Comparison of ENCODE assay signal across 25 cellular contexts in genomic region chr7:42618649-42619315, GRCh38.
"Had no signal": no experiment of that assay in that cellular context is flagged by ENCODE, and none has a peak within 500 bp of the region (broad histone marks: within the 10 kb centered on the region; RNA-seq: fewer than 3 reads in every experiment).

No MANE protein-coding gene starts in this region.

- H3K4me3 ChIP-seq: ascending aorta, hepatocyte, lung, sigmoid colon, testis, upper lobe of left lung had no signal

- H3K4me1 ChIP-seq: foreskin keratinocyte, testis, upper lobe of left lung had no signal

- H3K9me3 ChIP-seq: ascending aorta, sigmoid colon, testis, upper lobe of left lung had no signal

- H3K9me3 Mint-ChIP-seq: activated CD4-positive, alpha-beta T cell treated with anti-CD3 and anti-CD28 coated beads, Interleukin-2, amount 10 ng/mL, durations not matched to agents 7 days and 5 days; activated naive CD4-positive, alpha-beta T cell treated with anti-CD3 and anti-CD28 coated beads, Interleukin-2, amount 10 ng/mL, durations not matched to agents 7 days and 5 days; activated T-cell treated with anti-CD3 and anti-CD28 coated beads, Interleukin-2, amount 50 U/mL, for 24 hours; nephron progenitor cell had no signal

- H3K27ac ChIP-seq: ascending aorta, foreskin keratinocyte, testis, upper lobe of left lung had no signal

- H3K36me3 Mint-ChIP-seq: activated naive CD4-positive, alpha-beta T cell treated with anti-CD3 and anti-CD28 coated beads, Interleukin-2, amount 10 ng/mL, durations not matched to agents 7 days and 5 days; stimulated activated effector memory CD8-positive, alpha-beta T cell treated with anti-CD3 and anti-CD28 coated beads, Interleukin-12 subunit alpha, Interleukin-12 subunit beta, amount 100 ng/mL, for 72 hours had no signal

- H3K36me3 ChIP-seq: ascending aorta, sigmoid colon, upper lobe of left lung had no signal

- FAIRE-seq: endothelial cell of umbilical vein had no signal

- H3K4me1 Mint-ChIP-seq: activated CD4-positive, alpha-beta T cell treated with anti-CD3 and anti-CD28 coated beads, Interleukin-2, amount 10 ng/mL, durations not matched to agents 7 days and 5 days; activated naive CD4-positive, alpha-beta T cell treated with anti-CD3 and anti-CD28 coated beads, Interleukin-2, amount 10 ng/mL, durations not matched to agents 7 days and 5 days; stimulated activated effector memory CD8-positive, alpha-beta T cell treated with anti-CD3 and anti-CD28 coated beads, Interleukin-12 subunit alpha, Interleukin-12 subunit beta, amount 100 ng/mL, for 72 hours had no signal

- H3K27me3 ChIP-seq: ascending aorta, hepatocyte, sigmoid colon, testis, upper lobe of left lung had no signal

- H3K4me3 Mint-ChIP-seq: activated CD4-positive, alpha-beta T cell treated with anti-CD3 and anti-CD28 coated beads, Interleukin-2, amount 10 ng/mL, durations not matched to agents 7 days and 5 days; activated CD8-positive, alpha-beta T cell treated with anti-CD3 and anti-CD28 coated beads, Interleukin-2, amount 10 ng/mL, durations not matched to agents 7 days and 5 days; activated naive CD4-positive, alpha-beta T cell treated with anti-CD3 and anti-CD28 coated beads, Interleukin-2, amount 10 ng/mL, durations not matched to agents 7 days and 5 days; activated T-cell treated with anti-CD3 and anti-CD28 coated beads, Interleukin-2, amount 50 U/mL, for 24 hours; nephron progenitor cell; stimulated activated effector memory CD8-positive, alpha-beta T cell treated with anti-CD3 and anti-CD28 coated beads, Interleukin-12 subunit alpha, Interleukin-12 subunit beta, amount 100 ng/mL, for 72 hours had no signal

- H3K79me2 ChIP-seq: hepatocyte had no signal

- H3K27ac Mint-ChIP-seq: activated CD4-positive, alpha-beta T cell treated with anti-CD3 and anti-CD28 coated beads, Interleukin-2, amount 10 ng/mL, durations not matched to agents 7 days and 5 days; activated CD8-positive, alpha-beta T cell treated with anti-CD3 and anti-CD28 coated beads, Interleukin-2, amount 10 ng/mL, durations not matched to agents 7 days and 5 days; activated naive CD4-positive, alpha-beta T cell treated with anti-CD3 and anti-CD28 coated beads, Interleukin-2, amount 10 ng/mL, durations not matched to agents 7 days and 5 days; activated T-cell treated with anti-CD3 and anti-CD28 coated beads, Interleukin-2, amount 50 U/mL, for 24 hours; nephron progenitor cell; stimulated activated effector memory CD8-positive, alpha-beta T cell treated with anti-CD3 and anti-CD28 coated beads, Interleukin-12 subunit alpha, Interleukin-12 subunit beta, amount 100 ng/mL, for 72 hours had no signal

- DNase-seq: activated CD4-positive, alpha-beta T cell treated with anti-CD3 and anti-CD28 coated beads, Interleukin-2, amount 10 ng/mL, durations not matched to agents 7 days and 5 days; activated CD8-positive, alpha-beta T cell treated with anti-CD3 and anti-CD28 coated beads, Interleukin-2, amount 10 ng/mL, durations not matched to agents 7 days and 5 days; activated effector memory CD4-positive, alpha-beta T cell treated with Interleukin-2 at 50 U/mL for 16 hours; activated naive CD4-positive, alpha-beta T cell treated with anti-CD3 and anti-CD28 coated beads, Interleukin-2, amount 10 ng/mL, durations not matched to agents 7 days and 5 days; activated T-cell treated with anti-CD3 and anti-CD28 coated beads, Interleukin-2, amount 50 U/mL, for 24 hours; cerebellar nuclear complex; cortex of kidney; foreskin keratinocyte; islet precursor cell; left colon; midbrain; nephron progenitor cell; nucleus accumbens; posterior cingulate gyrus; sigmoid colon; stimulated activated CD4-positive, alpha-beta T cell treated with anti-CD3 and anti-CD28 coated beads, Interleukin-4, amount 100 ng/mL, for 24 hours; T1000; testis; upper lobe of left lung had no signal

- H3K27me3 Mint-ChIP-seq: activated CD4-positive, alpha-beta T cell treated with anti-CD3 and anti-CD28 coated beads, Interleukin-2, amount 10 ng/mL, durations not matched to agents 7 days and 5 days; activated naive CD4-positive, alpha-beta T cell treated with anti-CD3 and anti-CD28 coated beads, Interleukin-2, amount 10 ng/mL, durations not matched to agents 7 days and 5 days; activated T-cell treated with anti-CD3 and anti-CD28 coated beads, Interleukin-2, amount 50 U/mL, for 24 hours had no signal

- ATAC-seq: activated CD4-positive, CD25-positive, alpha-beta regulatory T cell treated with anti-CD3 and anti-CD28 coated beads, Interleukin-2, amount 50 U/mL, for 24 hours; activated CD8-positive, alpha-beta T cell treated with anti-CD3 and anti-CD28 coated beads, Interleukin-2, amount 10 ng/mL, durations not matched to agents 7 days and 5 days; left colon; stimulated activated effector memory CD8-positive, alpha-beta T cell treated with anti-CD3 and anti-CD28 coated beads, Interleukin-12 subunit alpha, Interleukin-12 subunit beta, amount 100 ng/mL, for 72 hours had no signal
